ENCODE assay signal across 1 cellular context in genomic region chr17:17934796-17935195, GRCh38.
TF ChIP-seq lines count a peak whose summit lies in the region.

No MANE protein-coding gene starts in this region.

TF ChIP-seq in A549, 52 proteins besides CTCF, POLR2A, EP300 and RAD21 (continued from another document):
- no peak for TF ChIP-seq BCL3 (IDR thresholded peaks at IDR 0.05)
- TF ChIP-seq HOXA7 (CRISPR knock-in tag; IDR thresholded peaks at IDR 0.05): no peak
- TF ChIP-seq SREBF2 (IDR thresholded peaks at IDR 0.05): no peak
